19 cellular contexts compared by ENCODE assay signal in the genomic region with DNA sequence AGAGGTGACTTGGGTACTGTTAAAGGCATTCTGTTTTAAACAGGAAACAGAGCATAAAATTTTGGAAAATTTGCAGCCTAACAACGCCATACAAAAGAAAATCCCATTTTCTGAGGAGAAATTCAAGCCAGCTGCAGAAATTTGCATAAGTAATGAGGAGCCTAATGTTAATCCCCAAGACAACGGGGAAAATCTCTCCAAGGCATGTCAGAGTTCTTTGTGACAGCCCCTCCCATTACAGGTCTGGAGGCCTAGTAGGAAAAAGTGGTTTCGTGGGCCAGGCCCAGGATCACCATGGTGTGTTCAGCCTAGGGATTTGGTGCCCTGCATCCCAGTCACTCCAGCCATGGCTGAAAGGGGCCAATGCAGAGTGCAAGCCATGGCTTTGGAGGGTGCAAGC.
DNase-seq lines count a peak whose midpoint lies in the region; ATAC-seq and TF ChIP-seq lines count a peak whose summit lies in the region.
"Had no signal": no experiment of that assay in that cellular context is flagged by ENCODE, and none has a peak within 500 bp of the region (broad histone marks: within the 10 kb centered on the region; RNA-seq: fewer than 3 reads in every experiment).

No MANE protein-coding gene starts in this region.

- CTCF ChIA-PET in A673 (lab: Charles Lee) = no interaction called here

- peaks cover 36% of the 10 kb centered on the region for H3K4me1 ChIP-seq in A673 (ENCODE audit: insufficient read depth, low read length, poor library complexity, severe bottlenecking)
- H3K4me1 ChIP-seq: A549, HAP-1 had no signal

- ATAC-seq in HG03159 (IDR thresholded peaks at IDR 0.05; ENCODE audit: unreplicated experiment) = no peak
- ATAC-seq: A549 had no signal

- intact Hi-C loops in A673 (cut with micrococcal nuclease; ENCODE audit: unreplicated experiment) = no loop called here

- no TSS peak for BruUV-seq in A673 (replicated peaks; lab: Mats Ljungman, UMichigan)

- POLR2A ChIA-PET in A673 (lab: Charles Lee; ENCODE audit: low non-redundant PET) = no interaction called here

- DNase-seq in A673 (ENCODE audit: low spot score) (peak; percentile 73), cerebellar cortex (ENCODE audit: low spot score) (peak; percentile 8), midbrain (lab: John Stamatoyannopoulos, UW) (peak; percentile 32), putamen (ENCODE audit: low spot score) (peak; percentile 45), UCSD-AML1 (lab: John Stamatoyannopoulos, UW; ENCODE audit: unreplicated experiment) (no peak)
- no peak for DNase-seq in activated naive CD4-positive, alpha-beta T cell treated with anti-CD3 and anti-CD28 coated beads, Interleukin-2, amount 50 U/mL, for 16 hours
- DNase-seq: CD4-positive, CD25-positive, alpha-beta regulatory T cell; CD8-positive, alpha-beta memory T cell; COR-L47; DMS 273 treated with DMSO at 0.1 percent for 48 hours; DMS53; DND-41; EL; GM23248 had no signal

- TF ChIP-seq CTCF in A673 (conservative IDR thresholded peaks at IDR 0.05; ENCODE audit: low read depth, low read length) = no peak

- no peaks in the 10 kb centered on the region for H3K27me3 ChIP-seq in A673 (replicated peaks; ENCODE audit: insufficient read depth, low read depth, low read length, poor library complexity)
- H3K27me3 ChIP-seq: BLaER1 treated with 17β-estradiol and CSF1 and Interleukin-3, amounts not matched to agents 10 nM and 100 nM had no signal

- H3K27ac ChIP-seq in A673 (ENCODE audit: low read depth, low read length, poor library complexity, severe bottlenecking) = peak overlapping the region; percentile 57
- H3K27ac ChIP-seq: 22Rv1; A549; BLaER1 treated with 17β-estradiol and CSF1 and Interleukin-3, amounts not matched to agents 10 nM and 100 nM; GM23248 had no signal

- H3K9me3 ChIP-seq in A673 (ENCODE audit: low read depth, low read length, poor library complexity, severe bottlenecking) = no peaks in the 10 kb centered on the region
- H3K9me3 ChIP-seq: A549, HAP-1 had no signal

- H3K4me3 ChIP-seq in A673 (ENCODE audit: low read depth, low read length, poor library complexity, severe bottlenecking) = no peak overlapping the region
- H3K4me3 ChIP-seq: A549; BLaER1 treated with 17β-estradiol and CSF1 and Interleukin-3, amounts not matched to agents 10 nM and 100 nM; GM23248; HAP-1 had no signal

- no peaks in the 10 kb centered on the region for H3K36me3 ChIP-seq in A673 (ENCODE audit: insufficient read depth, low read length, poor library complexity, severe bottlenecking)
- H3K36me3 ChIP-seq: BLaER1 treated with 17β-estradiol and CSF1 and Interleukin-3, amounts not matched to agents 10 nM and 100 nM; HAP-1 had no signal

Comparison
In these comparisons a context has a peak if more than half of its experiments do, and no peak if none do; other contexts are left out.
1. DNase-seq: peak in A673 (single experiment), cerebellar cortex (single experiment), midbrain (single experiment) and putamen (single experiment); none in activated naive CD4-positive, alpha-beta T cell treated with anti-CD3 and anti-CD28 coated beads, Interleukin-2, amount 50 U/mL, for 16 hours (single experiment) and UCSD-AML1 (single experiment).